ENCODE assay signal across 2 cellular contexts in the genomic region with DNA sequence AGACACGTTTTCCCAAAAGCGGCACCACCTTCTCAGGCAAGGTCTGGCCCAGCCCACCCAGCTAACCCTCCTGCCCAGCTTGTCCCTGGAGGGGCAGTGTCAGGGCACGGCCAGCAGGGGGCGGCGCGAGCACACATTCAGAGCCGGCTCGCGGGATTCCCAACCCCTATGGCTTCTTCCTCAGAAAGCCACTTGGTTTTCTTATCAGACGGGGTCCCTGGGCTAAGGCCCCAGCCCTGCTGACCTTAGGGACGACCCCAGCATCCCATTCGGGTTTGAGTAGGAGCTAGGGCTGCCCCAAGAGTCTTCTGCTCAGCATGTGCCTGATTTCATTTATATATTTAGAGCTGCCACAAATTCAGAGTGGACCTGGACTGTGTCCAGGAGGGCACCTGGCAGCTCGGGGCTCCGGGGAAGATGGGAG.
TF ChIP-seq lines count a peak whose summit lies in the region.

No MANE protein-coding gene starts in this region.

TF ChIP-seq in HEK293T, 16 proteins besides CTCF, POLR2A, EP300 and RAD21 (continued from another document):
- TF ChIP-seq CTBP1 (IDR thresholded peaks at IDR 0.05; ENCODE audit: borderline replicate concordance) (no peak), FOXA1 (IDR thresholded peaks at IDR 0.05) (no peak), PKNOX1 (IDR thresholded peaks at IDR 0.05) (no peak), FOXK2 (IDR thresholded peaks at IDR 0.05) (no peak), SUZ12 (IDR thresholded peaks at IDR 0.05) (no peak), NFRKB (IDR thresholded peaks at IDR 0.05) (no peak), ARNT (IDR thresholded peaks at IDR 0.05) (no peak), BHLHE40 (IDR thresholded peaks at IDR 0.05; ENCODE audit: borderline replicate concordance) (no peak), LEF1 (IDR thresholded peaks at IDR 0.05; ENCODE audit: borderline replicate concordance) (no peak), ELF4 (IDR thresholded peaks at IDR 0.05) (no peak), ZNF384 (IDR thresholded peaks at IDR 0.05) (no peak)
TF ChIP-seq in HEK293T: peak in this region for 0.

TF ChIP-seq in GM12878, 131 proteins besides CTCF, POLR2A, EP300 and RAD21 (continued from another document):
- no peak for TF ChIP-seq ZNF687 (IDR thresholded peaks at IDR 0.05)
- TF ChIP-seq SMC3 (IDR thresholded peaks at IDR 0.05; ENCODE audit: borderline replicate concordance, low read length): peak; percentile 76; the same call in 1 of the 2 replicates
TF ChIP-seq in GM12878: peak in this region for 3.
